In genomic region chr14:51750542-51750941, GRCh38 we compare ENCODE assay signal across 1 cellular context.
TF ChIP-seq lines count a peak whose summit lies in the region.

No MANE protein-coding gene starts in this region.

TF ChIP-seq in GM12878, 131 proteins besides CTCF, POLR2A, EP300 and RAD21 (continued from another document):
- TF ChIP-seq E2F4 (IDR thresholded peaks at IDR 0.05; ENCODE audit: low read depth, low read length): no peak
- no peak for TF ChIP-seq BMI1 (IDR thresholded peaks at IDR 0.05; ENCODE audit: borderline replicate concordance)
